ENCODE assay signal across 31 cellular contexts in genomic region chr10:125204400-125204799, GRCh38.
"Had no signal": no experiment of that assay in that cellular context is flagged by ENCODE, and none has a peak within 500 bp of the region (broad histone marks: within the 10 kb centered on the region; RNA-seq: fewer than 3 reads in every experiment).

No MANE protein-coding gene starts in this region.

- H3K4me2 ChIP-seq: neural progenitor cell had no signal

- H2AFZ ChIP-seq: neural progenitor cell, parathyroid adenoma had no signal

- H3K4me1 ChIP-seq: heart left ventricle, left lung, lower lobe of right lung, neural progenitor cell, sigmoid colon, testis, thyroid gland, transverse colon, upper lobe of left lung had no signal

- DNase-seq: heart left ventricle; hypothalamus; immature natural killer cell; kidney; left colon; left lung; lower lobe of right lung; mammary epithelial cell; mesenchymal stem cell; naive B cell; natural killer cell; nephron progenitor cell; occipital lobe; right cardiac atrium; sigmoid colon; small intestine; stimulated activated CD4-positive, alpha-beta T cell treated with anti-CD3 and anti-CD28 coated beads, Interleukin-1b, Interleukin-23, amount 100 ng/mL, for 48 hours; stimulated activated CD4-positive, alpha-beta T cell treated with anti-CD3 and anti-CD28 coated beads, Interleukin-2, amount 100 ng/mL, for 48 hours; stimulated activated CD4-positive, alpha-beta T cell treated with anti-CD3 and anti-CD28 coated beads, Interleukin-4, amount 100 ng/mL, for 4 hours; stimulated activated CD8-positive, alpha-beta memory T cell treated with anti-CD3 and anti-CD28 coated beads, Interleukin-4, amount 100 ng/mL, for 48 hours; stimulated activated naive CD4-positive, alpha-beta T cell treated with Interleukin-2 at 50 U/mL for 16 hours; stimulated activated naive CD8-positive, alpha-beta T cell treated with anti-CD3 and anti-CD28 coated beads, Interleukin-15, amount 100 ng/mL, for 72 hours; substantia nigra; testis; thyroid gland; transverse colon; upper lobe of left lung had no signal

- H3K27me3 ChIP-seq: left lung, neural progenitor cell, sigmoid colon, testis, thyroid gland, upper lobe of left lung had no signal

- H3K27ac ChIP-seq: heart left ventricle, left lung, lower lobe of right lung, neural progenitor cell, neutrophil, parathyroid adenoma, sigmoid colon, testis, thyroid gland, transverse colon, upper lobe of left lung had no signal

- ATAC-seq: heart left ventricle; left colon; left lung; lower lobe of right lung; right cardiac atrium; stimulated activated memory B cell treated with anti-CD40 and anti-IgM and Interleukin-4, amounts not matched to agents 10 μg/mL and 1 μg/mL and 100 μg/mL, for 72 hours; stimulated activated naive CD8-positive, alpha-beta T cell treated with anti-CD3 and anti-CD28 coated beads, Interleukin-15, amount 100 ng/mL, for 72 hours had no signal

- H3K36me3 ChIP-seq: heart left ventricle, left lung, lower lobe of right lung, neural progenitor cell, neutrophil, sigmoid colon, thyroid gland, transverse colon, upper lobe of left lung had no signal

- H3K4me3 ChIP-seq: heart left ventricle, left lung, lower lobe of right lung, neural progenitor cell, sigmoid colon, testis, thyroid gland, transverse colon, upper lobe of left lung had no signal

- H3K9me3 ChIP-seq: heart left ventricle, left lung, lower lobe of right lung, neutrophil, sigmoid colon, testis, thyroid gland, transverse colon, upper lobe of left lung had no signal

- H3K9ac ChIP-seq: neural progenitor cell, parathyroid adenoma had no signal
